8 cellular contexts compared by ENCODE assay signal in genomic region chr2:121529439-121530209, GRCh38. TPM values are rescaled to one million over a fixed set of nuclear protein-coding genes. Genes with fewer than 3 reads are reported as not detected.
DNase-seq lines count a peak whose midpoint lies in the region; ATAC-seq, FAIRE-seq and TF ChIP-seq lines count a peak whose summit lies in the region.

No MANE protein-coding gene starts in this region.

- DNase-seq in DMS53 (lab: John Stamatoyannopoulos, UW) (peak; percentile 80), GM20000 (ENCODE audit: low spot score) (peak; percentile 38), HuH-7 (ENCODE audit: low spot score) (peak; percentile 30), dermis blood vessel endothelial cell (peak; percentile 70), left lung (no peak), GM12891 (ENCODE audit: insufficient read length, low spot score) (no peak)

- H3K27me3 ChIP-seq in left lung (no peaks in the 10 kb centered on the region), subcutaneous abdominal adipose tissue (ENCODE audit: control insufficient read depth in 5 of 5, insufficient read depth in 4 of 5, low read length in 5 of 5) (no peaks in the 10 kb centered on the region)

- H3K4me3 ChIP-seq in left lung (peak overlapping the region; percentile 74 to 91), subcutaneous abdominal adipose tissue (ENCODE audit: low read depth in 1 of 5, low read length in 5 of 5) (peak overlapping the region; percentile 76 to 96 (median 86))

- no peak for TF ChIP-seq CTCF in GM20000 (IDR thresholded peaks at IDR 0.05; ENCODE audit: extremely low read depth, missing control alignments)
- TF ChIP-seq CTCF in left lung (IDR thresholded peaks at IDR 0.05): no peak

- intact Hi-C loops in left lung (cut with DNase I): no loop called here

- no peak for FAIRE-seq in GM12891 (lab: Jason Lieb, UNC)

- peak overlapping the region; percentile 48 to 95 (median 94) for H3K9ac ChIP-seq in subcutaneous abdominal adipose tissue (ENCODE audit: low read length in 5 of 5)

- peak; percentile 53 for ATAC-seq in SK-N-SH treated with all-trans-retinoic acid at 6 μM for 48 hours
- ATAC-seq in left lung: peak; percentile 60

- no peak for TF ChIP-seq POLR2A in GM12891 (IDR thresholded peaks at IDR 0.05; ENCODE audit: low read depth, low read length)

- no peaks in the 10 kb centered on the region for H3K9me3 ChIP-seq in left lung
- H3K9me3 ChIP-seq in subcutaneous abdominal adipose tissue (ENCODE audit: control insufficient read depth in 5 of 5, low read length in 5 of 5): no peaks in the 10 kb centered on the region

- H3K27ac ChIP-seq in left lung (peak overlapping the region; percentile 96 to 100), subcutaneous abdominal adipose tissue (ENCODE audit: low read depth, low read length) (peak overlapping the region; percentile 97)

- peaks cover 0 to 19% of the 10 kb centered on the region in 2 donors for H3K36me3 ChIP-seq in left lung
- peaks cover 3 to 18% (median 4%) of the 10 kb centered on the region in 5 donors for H3K36me3 ChIP-seq in subcutaneous abdominal adipose tissue (ENCODE audit: control insufficient read depth in 5 of 5, insufficient read depth in 5 of 5, low read length in 5 of 5)

- H3K4me1 ChIP-seq in left lung (peaks cover 5 to 41% of the 10 kb centered on the region in 2 donors), subcutaneous abdominal adipose tissue (ENCODE audit: control insufficient read depth in 5 of 5, insufficient read depth in 5 of 5, low read length in 5 of 5) (peaks cover 0 to 31% (median 22%) of the 10 kb centered on the region in 5 donors)

TF ChIP-seq in SK-N-SH treated with all-trans-retinoic acid at 6 μM for 48 hours, 23 proteins besides CTCF, POLR2A, EP300 and RAD21:
- no peak for TF ChIP-seq ZNF70 (CRISPR knock-in tag; IDR thresholded peaks at IDR 0.05)
- TF ChIP-seq CSDC2 (CRISPR knock-in tag; IDR thresholded peaks at IDR 0.05): no peak
- no peak for TF ChIP-seq ZNF565 (CRISPR knock-in tag; conservative IDR thresholded peaks at IDR 0.05; ENCODE audit: low read depth)
- TF ChIP-seq ESRRG (CRISPR knock-in tag; IDR thresholded peaks at IDR 0.05): no peak
- TF ChIP-seq BACH2 (CRISPR knock-in tag; IDR thresholded peaks at IDR 0.05; ENCODE audit: borderline replicate concordance): no peak
- TF ChIP-seq, protein P1, sequence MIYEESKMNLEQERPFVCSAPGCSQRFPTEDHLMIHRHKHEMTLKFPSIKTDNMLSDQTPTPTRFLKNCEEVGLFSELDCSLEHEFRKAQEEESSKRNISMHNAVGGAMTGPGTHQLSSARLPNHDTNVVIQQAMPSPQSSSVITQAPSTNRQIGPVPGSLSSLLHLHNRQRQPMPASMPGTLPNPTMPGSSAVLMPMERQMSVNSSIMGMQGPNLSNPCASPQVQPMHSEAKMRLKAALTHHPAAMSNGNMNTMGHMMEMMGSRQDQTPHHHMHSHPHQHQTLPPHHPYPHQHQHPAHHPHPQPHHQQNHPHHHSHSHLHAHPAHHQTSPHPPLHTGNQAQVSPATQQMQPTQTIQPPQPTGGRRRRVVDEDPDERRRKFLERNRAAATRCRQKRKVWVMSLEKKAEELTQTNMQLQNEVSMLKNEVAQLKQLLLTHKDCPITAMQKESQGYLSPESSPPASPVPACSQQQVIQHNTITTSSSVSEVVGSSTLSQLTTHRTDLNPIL (CRISPR knock-in tag; IDR thresholded peaks at IDR 0.05; ENCODE audit: low read depth): no peak
- no peak for TF ChIP-seq ZNF8 (CRISPR knock-in tag; IDR thresholded peaks at IDR 0.05)
- TF ChIP-seq GLIS3 (CRISPR knock-in tag; IDR thresholded peaks at IDR 0.05): no peak

TF ChIP-seq in GM12891, 5 proteins besides CTCF, POLR2A, EP300 and RAD21:
- TF ChIP-seq TAF1 (IDR thresholded peaks at IDR 0.05; ENCODE audit: low read depth, low read length) (no peak), PAX5 (IDR thresholded peaks at IDR 0.05; ENCODE audit: insufficient read depth, low read length, severe bottlenecking) (no peak), POLR2AphosphoS5 (IDR thresholded peaks at IDR 0.05; ENCODE audit: low read depth, low read length) (no peak), SPI1 (IDR thresholded peaks at IDR 0.05; ENCODE audit: low read depth, low read length) (no peak), POU2F2 (IDR thresholded peaks at IDR 0.05; ENCODE audit: low read depth, low read length) (no peak)
TF ChIP-seq in GM12891: peak in this region for 0.

RNA-seq across cellular contexts. Expression of gene RNU4ATAC, which starts 1.1 kb away (rescaled TPM):
- total RNA-seq in dermis blood vessel endothelial cell: under 0.01 TPM in 1 of 2 replicates, not detected in the other
- total RNA-seq in left lung: not detected
- not detected for polyA plus RNA-seq in GM12891 (2012; ENCODE audit: low read depth, missing spikeins)

Comparison
In these comparisons a context has a peak if more than half of its experiments do, and no peak if none do; other contexts are left out.
1. DNase-seq: peak in DMS53 (single experiment), GM20000 (single experiment), HuH-7 (single experiment) and dermis blood vessel endothelial cell (single experiment); none in left lung (0 of 2) and GM12891 (single experiment).